1 cellular context compared by ENCODE assay signal in the genomic region with DNA sequence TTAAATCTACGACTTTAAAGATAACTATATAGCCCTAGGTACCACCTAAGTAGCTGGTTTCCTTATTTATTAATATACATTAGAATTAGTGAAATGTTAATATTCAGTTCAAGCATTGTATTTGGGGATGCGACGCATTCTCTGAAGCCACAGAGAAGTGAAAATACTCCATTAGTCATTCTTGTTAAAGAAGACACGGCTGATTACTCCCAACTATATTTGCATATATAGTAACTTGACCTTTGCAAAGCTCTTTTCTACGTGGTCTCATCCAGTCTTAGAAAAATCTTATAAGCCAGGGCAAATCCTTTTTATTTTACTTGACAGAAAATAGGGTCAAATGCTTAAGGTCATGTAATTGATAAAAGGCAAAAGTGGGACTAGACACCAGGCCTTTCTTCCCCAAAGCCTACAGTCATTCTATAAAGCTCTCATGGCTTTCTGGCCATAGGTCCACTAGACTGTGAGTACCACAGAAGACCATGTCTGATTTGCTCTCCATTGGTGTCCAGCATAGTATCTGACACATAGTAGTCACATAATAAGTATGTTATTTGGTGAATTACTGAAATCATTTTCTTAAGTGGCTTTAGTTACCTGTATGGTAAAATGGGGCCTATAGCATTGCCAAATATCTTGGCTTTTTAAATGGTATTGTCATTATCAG.
TF ChIP-seq lines count a peak whose summit lies in the region.

No MANE protein-coding gene starts in this region.

TF ChIP-seq in GM23338, 12 proteins besides CTCF, POLR2A, EP300 and RAD21 (continued from another document):
- TF ChIP-seq, protein P1, sequence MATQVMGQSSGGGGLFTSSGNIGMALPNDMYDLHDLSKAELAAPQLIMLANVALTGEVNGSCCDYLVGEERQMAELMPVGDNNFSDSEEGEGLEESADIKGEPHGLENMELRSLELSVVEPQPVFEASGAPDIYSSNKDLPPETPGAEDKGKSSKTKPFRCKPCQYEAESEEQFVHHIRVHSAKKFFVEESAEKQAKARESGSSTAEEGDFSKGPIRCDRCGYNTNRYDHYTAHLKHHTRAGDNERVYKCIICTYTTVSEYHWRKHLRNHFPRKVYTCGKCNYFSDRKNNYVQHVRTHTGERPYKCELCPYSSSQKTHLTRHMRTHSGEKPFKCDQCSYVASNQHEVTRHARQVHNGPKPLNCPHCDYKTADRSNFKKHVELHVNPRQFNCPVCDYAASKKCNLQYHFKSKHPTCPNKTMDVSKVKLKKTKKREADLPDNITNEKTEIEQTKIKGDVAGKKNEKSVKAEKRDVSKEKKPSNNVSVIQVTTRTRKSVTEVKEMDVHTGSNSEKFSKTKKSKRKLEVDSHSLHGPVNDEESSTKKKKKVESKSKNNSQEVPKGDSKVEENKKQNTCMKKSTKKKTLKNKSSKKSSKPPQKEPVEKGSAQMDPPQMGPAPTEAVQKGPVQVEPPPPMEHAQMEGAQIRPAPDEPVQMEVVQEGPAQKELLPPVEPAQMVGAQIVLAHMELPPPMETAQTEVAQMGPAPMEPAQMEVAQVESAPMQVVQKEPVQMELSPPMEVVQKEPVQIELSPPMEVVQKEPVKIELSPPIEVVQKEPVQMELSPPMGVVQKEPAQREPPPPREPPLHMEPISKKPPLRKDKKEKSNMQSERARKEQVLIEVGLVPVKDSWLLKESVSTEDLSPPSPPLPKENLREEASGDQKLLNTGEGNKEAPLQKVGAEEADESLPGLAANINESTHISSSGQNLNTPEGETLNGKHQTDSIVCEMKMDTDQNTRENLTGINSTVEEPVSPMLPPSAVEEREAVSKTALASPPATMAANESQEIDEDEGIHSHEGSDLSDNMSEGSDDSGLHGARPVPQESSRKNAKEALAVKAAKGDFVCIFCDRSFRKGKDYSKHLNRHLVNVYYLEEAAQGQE (IDR thresholded peaks at IDR 0.05; ENCODE audit: unreplicated experiment): no peak
- TF ChIP-seq STAT1 (IDR thresholded peaks at IDR 0.05; ENCODE audit: unreplicated experiment) (no peak), CREB1 (CRISPR knock-in tag; IDR thresholded peaks at IDR 0.05; ENCODE audit: low read depth) (no peak)
TF ChIP-seq in GM23338: peak in this region for 0.
